10 cellular contexts compared by ENCODE assay signal in the genomic region with DNA sequence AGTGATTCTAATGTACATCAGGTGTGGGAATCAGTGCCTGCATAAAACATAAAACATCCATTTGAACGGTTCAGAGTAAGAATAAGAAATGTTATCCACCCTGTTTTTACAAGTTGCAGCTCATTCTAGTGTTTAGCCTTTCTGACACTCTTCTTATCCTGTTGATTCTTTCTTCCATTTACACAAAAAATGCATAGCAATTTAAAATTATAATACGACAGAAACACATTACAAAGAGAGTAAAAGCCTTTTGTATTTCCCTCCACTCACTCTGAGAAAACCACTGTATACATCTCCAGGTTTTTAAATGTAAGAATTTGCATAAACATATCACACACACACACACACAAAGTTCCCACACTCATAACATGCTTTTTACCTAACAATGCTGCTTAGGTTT.
"Had no signal": no experiment of that assay in that cellular context is flagged by ENCODE, and none has a peak within 500 bp of the region (broad histone marks: within the 10 kb centered on the region; RNA-seq: fewer than 3 reads in every experiment).

No MANE protein-coding gene starts in this region.

- H2AFZ ChIP-seq: GM23248 had no signal

- FAIRE-seq: H1, H54, HTR-8/SVneo, K562 had no signal

- H3K4me3 Mint-ChIP-seq: HFFc6 had no signal

- H3K9ac ChIP-seq: GM23248 had no signal

- H3K36me3 ChIP-seq: HAP-1 had no signal

- H3K27ac Mint-ChIP-seq: HFFc6 had no signal

- DNase-seq: GM23248, HFFc6, IMR-90, KG1 had no signal

- H3K27ac ChIP-seq: GM23248, HL-60 had no signal

- H3K4me3 ChIP-seq: GM23248, HAP-1, K562 had no signal

- H3K9me3 ChIP-seq: HAP-1 had no signal
